ENCODE assay signal across 2 cellular contexts in the genomic region with DNA sequence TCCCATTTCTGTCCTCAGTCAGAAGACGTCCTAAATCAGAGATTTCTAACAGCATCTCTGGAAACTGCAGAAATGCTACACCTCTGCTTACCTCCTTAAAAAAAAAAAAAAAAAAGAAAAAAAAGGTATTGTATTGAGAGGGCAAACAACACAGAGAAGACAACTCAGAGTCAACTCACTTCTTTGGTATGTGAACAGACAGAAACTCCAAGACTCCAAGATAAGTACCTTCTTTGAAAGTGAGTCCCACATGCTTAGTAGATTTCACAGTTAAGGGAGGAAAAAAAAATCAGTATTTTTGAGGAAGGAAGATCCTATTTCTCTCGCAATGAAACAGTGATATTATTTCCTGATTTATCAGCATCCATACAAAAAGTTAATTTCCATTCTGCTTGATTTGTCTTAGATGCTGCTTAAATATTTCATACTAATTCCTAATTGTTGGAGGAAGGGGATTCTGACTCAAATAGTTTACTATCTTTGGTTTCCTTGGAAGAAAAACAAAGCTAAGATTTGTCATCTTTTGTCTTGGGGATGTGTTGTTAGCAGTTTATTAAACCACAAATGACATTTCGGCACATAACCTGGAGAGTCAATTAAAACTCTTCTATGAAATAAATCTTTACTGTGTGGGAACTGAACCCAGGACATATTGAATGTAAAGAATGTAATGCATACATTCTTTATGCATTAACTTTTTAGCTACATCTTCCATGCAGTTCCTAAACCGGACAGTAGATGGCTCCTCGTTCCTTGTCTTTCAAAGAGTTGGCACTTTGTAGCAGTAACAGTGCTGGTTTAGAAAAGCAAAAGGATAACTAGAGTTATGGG.
TF ChIP-seq lines count a peak whose summit lies in the region.

No MANE protein-coding gene starts in this region.

TF ChIP-seq in HCT116, 20 proteins besides CTCF, POLR2A, EP300 and RAD21 (continued from another document):
- TF ChIP-seq, protein P1, sequence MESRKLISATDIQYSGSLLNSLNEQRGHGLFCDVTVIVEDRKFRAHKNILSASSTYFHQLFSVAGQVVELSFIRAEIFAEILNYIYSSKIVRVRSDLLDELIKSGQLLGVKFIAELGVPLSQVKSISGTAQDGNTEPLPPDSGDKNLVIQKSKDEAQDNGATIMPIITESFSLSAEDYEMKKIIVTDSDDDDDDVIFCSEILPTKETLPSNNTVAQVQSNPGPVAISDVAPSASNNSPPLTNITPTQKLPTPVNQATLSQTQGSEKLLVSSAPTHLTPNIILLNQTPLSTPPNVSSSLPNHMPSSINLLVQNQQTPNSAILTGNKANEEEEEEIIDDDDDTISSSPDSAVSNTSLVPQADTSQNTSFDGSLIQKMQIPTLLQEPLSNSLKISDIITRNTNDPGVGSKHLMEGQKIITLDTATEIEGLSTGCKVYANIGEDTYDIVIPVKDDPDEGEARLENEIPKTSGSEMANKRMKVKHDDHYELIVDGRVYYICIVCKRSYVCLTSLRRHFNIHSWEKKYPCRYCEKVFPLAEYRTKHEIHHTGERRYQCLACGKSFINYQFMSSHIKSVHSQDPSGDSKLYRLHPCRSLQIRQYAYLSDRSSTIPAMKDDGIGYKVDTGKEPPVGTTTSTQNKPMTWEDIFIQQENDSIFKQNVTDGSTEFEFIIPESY (IDR thresholded peaks at IDR 0.05; ENCODE audit: extremely low read depth, insufficient replicate concordance, low read length): no peak
- no peak for TF ChIP-seq TCF7L2 (IDR thresholded peaks at IDR 0.05; ENCODE audit: borderline replicate concordance, extremely low read depth, insufficient read depth, insufficient read length)
- TF ChIP-seq, protein P2, sequence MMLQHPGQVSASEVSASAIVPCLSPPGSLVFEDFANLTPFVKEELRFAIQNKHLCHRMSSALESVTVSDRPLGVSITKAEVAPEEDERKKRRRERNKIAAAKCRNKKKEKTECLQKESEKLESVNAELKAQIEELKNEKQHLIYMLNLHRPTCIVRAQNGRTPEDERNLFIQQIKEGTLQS (IDR thresholded peaks at IDR 0.05): no peak
- no peak for TF ChIP-seq ZFX (IDR thresholded peaks at IDR 0.05)
- TF ChIP-seq CEBPB (IDR thresholded peaks at IDR 0.05; ENCODE audit: low read depth): no peak
TF ChIP-seq in HCT116: peak in this region for 0.

TF ChIP-seq in neural cell, 6 proteins besides CTCF, POLR2A, EP300 and RAD21:
- TF ChIP-seq, protein P3, sequence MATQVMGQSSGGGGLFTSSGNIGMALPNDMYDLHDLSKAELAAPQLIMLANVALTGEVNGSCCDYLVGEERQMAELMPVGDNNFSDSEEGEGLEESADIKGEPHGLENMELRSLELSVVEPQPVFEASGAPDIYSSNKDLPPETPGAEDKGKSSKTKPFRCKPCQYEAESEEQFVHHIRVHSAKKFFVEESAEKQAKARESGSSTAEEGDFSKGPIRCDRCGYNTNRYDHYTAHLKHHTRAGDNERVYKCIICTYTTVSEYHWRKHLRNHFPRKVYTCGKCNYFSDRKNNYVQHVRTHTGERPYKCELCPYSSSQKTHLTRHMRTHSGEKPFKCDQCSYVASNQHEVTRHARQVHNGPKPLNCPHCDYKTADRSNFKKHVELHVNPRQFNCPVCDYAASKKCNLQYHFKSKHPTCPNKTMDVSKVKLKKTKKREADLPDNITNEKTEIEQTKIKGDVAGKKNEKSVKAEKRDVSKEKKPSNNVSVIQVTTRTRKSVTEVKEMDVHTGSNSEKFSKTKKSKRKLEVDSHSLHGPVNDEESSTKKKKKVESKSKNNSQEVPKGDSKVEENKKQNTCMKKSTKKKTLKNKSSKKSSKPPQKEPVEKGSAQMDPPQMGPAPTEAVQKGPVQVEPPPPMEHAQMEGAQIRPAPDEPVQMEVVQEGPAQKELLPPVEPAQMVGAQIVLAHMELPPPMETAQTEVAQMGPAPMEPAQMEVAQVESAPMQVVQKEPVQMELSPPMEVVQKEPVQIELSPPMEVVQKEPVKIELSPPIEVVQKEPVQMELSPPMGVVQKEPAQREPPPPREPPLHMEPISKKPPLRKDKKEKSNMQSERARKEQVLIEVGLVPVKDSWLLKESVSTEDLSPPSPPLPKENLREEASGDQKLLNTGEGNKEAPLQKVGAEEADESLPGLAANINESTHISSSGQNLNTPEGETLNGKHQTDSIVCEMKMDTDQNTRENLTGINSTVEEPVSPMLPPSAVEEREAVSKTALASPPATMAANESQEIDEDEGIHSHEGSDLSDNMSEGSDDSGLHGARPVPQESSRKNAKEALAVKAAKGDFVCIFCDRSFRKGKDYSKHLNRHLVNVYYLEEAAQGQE (IDR thresholded peaks at IDR 0.05; ENCODE audit: borderline replicate concordance): no peak
- TF ChIP-seq SMC3 (conservative IDR thresholded peaks at IDR 0.05; ENCODE audit: poor library complexity): peak; percentile 99
